Comparison of ENCODE assay signal across 11 cellular contexts in genomic region chr5:29995154-29995553, GRCh38.
"Had no signal": no experiment of that assay in that cellular context is flagged by ENCODE, and none has a peak within 500 bp of the region (broad histone marks: within the 10 kb centered on the region; RNA-seq: fewer than 3 reads in every experiment).

No MANE protein-coding gene starts in this region.

- H3K9me3 ChIP-seq: HAP-1 had no signal

- H3K4me3 Mint-ChIP-seq: GM23338, H9, HFFc6 had no signal

- H3K9ac ChIP-seq: GM23248 had no signal

- H3K27ac Mint-ChIP-seq: GM23338, H9, HFFc6 had no signal

- H2AFZ ChIP-seq: GM23248, GM23338 had no signal

- H3K9me3 Mint-ChIP-seq: GM23338, H9 had no signal

- H3K4me2 ChIP-seq: GM23338 had no signal

- DNase-seq: GM23248, GOT3, H7, H9, HCEC 1CT, HFFc6 had no signal

- H3K4me1 Mint-ChIP-seq: H9 had no signal

- H3K27ac ChIP-seq: GM23248 had no signal

- ATAC-seq: GM23338, HCT116 had no signal

- H3K36me3 ChIP-seq: HAP-1 had no signal

- FAIRE-seq: H1, H54 had no signal

- H3K4me1 ChIP-seq: HAP-1 had no signal

- H3K4me3 ChIP-seq: GM23248, GM23338, HAP-1 had no signal
